ENCODE assay signal across 1 cellular context in genomic region chr17:67959510-67959909, GRCh38.
TF ChIP-seq lines count a peak whose summit lies in the region.

No MANE protein-coding gene starts in this region.

TF ChIP-seq in GM23338, 12 proteins besides CTCF, POLR2A, EP300 and RAD21 (continued from another document):
- TF ChIP-seq ZNF462 (CRISPR knock-in tag; IDR thresholded peaks at IDR 0.05), result no peak
- no peak for TF ChIP-seq EZH2 (IDR thresholded peaks at IDR 0.05; ENCODE audit: low read depth, unreplicated experiment)
- TF ChIP-seq ZNF114 (CRISPR knock-in tag; IDR thresholded peaks at IDR 0.05), result no peak
- no peak for TF ChIP-seq NANOG (IDR thresholded peaks at IDR 0.05; ENCODE audit: borderline replicate concordance)
- TF ChIP-seq ETS1 (IDR thresholded peaks at IDR 0.05), result no peak
- TF ChIP-seq STAT1 (IDR thresholded peaks at IDR 0.05; ENCODE audit: unreplicated experiment), result no peak
- no peak for TF ChIP-seq POLR2AphosphoS5 (IDR thresholded peaks at IDR 0.05; ENCODE audit: low read depth)
- TF ChIP-seq CREB1 (CRISPR knock-in tag; IDR thresholded peaks at IDR 0.05; ENCODE audit: low read depth), result no peak
- no peak for TF ChIP-seq JUNB (IDR thresholded peaks at IDR 0.05; ENCODE audit: unreplicated experiment)
- TF ChIP-seq REST (IDR thresholded peaks at IDR 0.05; ENCODE audit: unreplicated experiment), result no peak
